ENCODE assay signal across 9 cellular contexts in genomic region chr3:195537995-195538394, GRCh38. TPM values are rescaled to one million over a fixed set of nuclear protein-coding genes. Genes with fewer than 3 reads are reported as not detected.
DNase-seq lines count a peak whose midpoint lies in the region; ATAC-seq and TF ChIP-seq lines count a peak whose summit lies in the region.
"Had no signal": no experiment of that assay in that cellular context is flagged by ENCODE, and none has a peak within 500 bp of the region (broad histone marks: within the 10 kb centered on the region; RNA-seq: fewer than 3 reads in every experiment).

No MANE protein-coding gene starts in this region.

- ATAC-seq in GM18499 (IDR thresholded peaks at IDR 0.05; ENCODE audit: insufficient read depth, unreplicated experiment): peak; percentile 42
- peak; percentile 56 for ATAC-seq in GM21619 (IDR thresholded peaks at IDR 0.05; ENCODE audit: unreplicated experiment)

- no TSS peak for BruUV-seq in Calu3 (replicated peaks; lab: Mats Ljungman, UMichigan)

- 56% methylated on average over 2 of the region's 2 CpGs for WGBS in esophagus squamous epithelium, 2 donors

- H3K4me3 ChIP-seq in esophagus squamous epithelium: no peak overlapping the region

- no peaks in the 10 kb centered on the region for H3K9me3 Mint-ChIP-seq in osteocyte (ENCODE audit: unreplicated experiment)
- H3K9me3 Mint-ChIP-seq in type B pancreatic cell: no peaks in the 10 kb centered on the region
- no peaks in the 10 kb centered on the region for H3K9me3 Mint-ChIP-seq in Calu3 (ENCODE audit: low read depth, unreplicated experiment)

- no peaks in the 10 kb centered on the region for H3K27me3 ChIP-seq in esophagus squamous epithelium
- H3K27me3 ChIP-seq: neutrophil had no signal

- CTCF ChIA-PET in Calu3 (lab: Charles Lee): interaction anchor here (0.6 kb wide), 1 partner anchor 899 kb away, joined by 4 read pairs; no protein-coding TSS in a partner anchor

- H3K36me3 Mint-ChIP-seq in osteocyte (ENCODE audit: unreplicated experiment): peaks cover 4% of the 10 kb centered on the region
- H3K36me3 Mint-ChIP-seq in type B pancreatic cell: peaks cover 14% of the 10 kb centered on the region
- H3K36me3 Mint-ChIP-seq in Calu3 (ENCODE audit: insufficient read depth, unreplicated experiment): peaks cover 22% of the 10 kb centered on the region

- no peak overlapping the region for H3K27ac ChIP-seq in esophagus squamous epithelium
- H3K27ac ChIP-seq: neutrophil had no signal

- no peaks in the 10 kb centered on the region for H3K9me3 ChIP-seq in esophagus squamous epithelium
- H3K9me3 ChIP-seq: neutrophil had no signal

- H3K27ac Mint-ChIP-seq in osteocyte (ENCODE audit: unreplicated experiment): no peak overlapping the region
- H3K27ac Mint-ChIP-seq in type B pancreatic cell: no peak overlapping the region
- H3K27ac Mint-ChIP-seq in Calu3 (ENCODE audit: unreplicated experiment): no peak overlapping the region

- TF ChIP-seq CTCF in esophagus squamous epithelium (IDR thresholded peaks at IDR 0.05) (no peak), osteocyte (IDR thresholded peaks at IDR 0.05) (no peak), type B pancreatic cell (conservative IDR thresholded peaks at IDR 0.05) (no peak), Calu3 (IDR thresholded peaks at IDR 0.05; ENCODE audit: unreplicated experiment) (no peak)

- peaks cover 8 to 56% (median 20%) of the 10 kb centered on the region in 3 donors for H3K4me1 ChIP-seq in esophagus squamous epithelium

- no peak overlapping the region for H3K4me3 Mint-ChIP-seq in osteocyte (ENCODE audit: unreplicated experiment)
- H3K4me3 Mint-ChIP-seq in type B pancreatic cell: no peak overlapping the region
- H3K4me3 Mint-ChIP-seq in Calu3 (ENCODE audit: low read depth, unreplicated experiment): no peak overlapping the region

- H3K4me1 Mint-ChIP-seq in osteocyte (ENCODE audit: unreplicated experiment) (peaks cover 34% of the 10 kb centered on the region), type B pancreatic cell (ENCODE audit: unreplicated experiment) (peaks cover 42% of the 10 kb centered on the region), Calu3 (ENCODE audit: low read depth, unreplicated experiment) (peaks cover 33% of the 10 kb centered on the region)

- TF ChIP-seq POLR2A in esophagus squamous epithelium (IDR thresholded peaks at IDR 0.05): no peak

- H3K27me3 Mint-ChIP-seq in osteocyte (ENCODE audit: unreplicated experiment) (no peaks in the 10 kb centered on the region), type B pancreatic cell (no peaks in the 10 kb centered on the region), Calu3 (ENCODE audit: unreplicated experiment) (no peaks in the 10 kb centered on the region)

- DNase-seq in NAMALWA (ENCODE audit: low spot score) (peak; percentile 92), myocyte (ENCODE audit: low read depth) (peak; percentile 57), esophagus squamous epithelium (lab: John Stamatoyannopoulos, UW) (no peak), osteocyte (ENCODE audit: extremely low spot score, unreplicated experiment) (no peak), type B pancreatic cell (ENCODE audit: extremely low spot score, unreplicated experiment) (no peak), Calu3 (no peak)

- intact Hi-C loops in esophagus squamous epithelium (cut with DNase I) (loop anchor here (5.0 kb wide), 1 partner anchor 856 kb away; no protein-coding TSS in a partner anchor), Calu3 (cut with micrococcal nuclease; ENCODE audit: unreplicated experiment) (no loop called here)

- no peaks in the 10 kb centered on the region for H3K36me3 ChIP-seq in esophagus squamous epithelium
- H3K36me3 ChIP-seq: neutrophil had no signal

RNA-seq across cellular contexts. Expression of gene PPP1R2, which starts 5.1 kb away (rescaled TPM):
- total RNA-seq in myocyte (39.9 and 82.2 TPM in 2 replicates), esophagus squamous epithelium (10 to 100 TPM; 31.8 to 60.5 (median 46.1) TPM), osteocyte (42.2 and 42.8 TPM in 2 replicates), type B pancreatic cell (ENCODE audit: low replicate concordance) (25.7 and 37.5 TPM in 2 replicates), Calu3 (2022) (60.6 and 68.2 TPM in 2 replicates)
- polyA plus RNA-seq in myocyte (2012): 20.5 TPM

RNA-seq across cellular contexts. Expression of gene APOD, which starts 45.7 kb away (rescaled TPM):
- total RNA-seq in myocyte: 3.6 and 5.5 TPM in 2 replicates
- polyA plus RNA-seq in myocyte (2012): 6.6 TPM
- total RNA-seq in esophagus squamous epithelium: 100 to 1,000 TPM in 1 of 4 donors, 10 to 100 TPM in 3; 13.6 to 319 (median 55.9) TPM
- total RNA-seq in osteocyte: 2.6 and 3.2 TPM in 2 replicates
- 0.57 and 1.6 TPM in 2 replicates for total RNA-seq in type B pancreatic cell (ENCODE audit: low replicate concordance)
- 0.34 TPM in 1 of 2 replicates, not detected in the other for total RNA-seq in Calu3 (2022)

Comparison
In these comparisons a context has a peak if more than half of its experiments do, and no peak if none do; other contexts are left out.
1. DNase-seq: peak in NAMALWA (single experiment) and myocyte (single experiment); none in esophagus squamous epithelium (single experiment), osteocyte (single experiment), type B pancreatic cell (single experiment) and Calu3 (single experiment).